In the genomic region with DNA sequence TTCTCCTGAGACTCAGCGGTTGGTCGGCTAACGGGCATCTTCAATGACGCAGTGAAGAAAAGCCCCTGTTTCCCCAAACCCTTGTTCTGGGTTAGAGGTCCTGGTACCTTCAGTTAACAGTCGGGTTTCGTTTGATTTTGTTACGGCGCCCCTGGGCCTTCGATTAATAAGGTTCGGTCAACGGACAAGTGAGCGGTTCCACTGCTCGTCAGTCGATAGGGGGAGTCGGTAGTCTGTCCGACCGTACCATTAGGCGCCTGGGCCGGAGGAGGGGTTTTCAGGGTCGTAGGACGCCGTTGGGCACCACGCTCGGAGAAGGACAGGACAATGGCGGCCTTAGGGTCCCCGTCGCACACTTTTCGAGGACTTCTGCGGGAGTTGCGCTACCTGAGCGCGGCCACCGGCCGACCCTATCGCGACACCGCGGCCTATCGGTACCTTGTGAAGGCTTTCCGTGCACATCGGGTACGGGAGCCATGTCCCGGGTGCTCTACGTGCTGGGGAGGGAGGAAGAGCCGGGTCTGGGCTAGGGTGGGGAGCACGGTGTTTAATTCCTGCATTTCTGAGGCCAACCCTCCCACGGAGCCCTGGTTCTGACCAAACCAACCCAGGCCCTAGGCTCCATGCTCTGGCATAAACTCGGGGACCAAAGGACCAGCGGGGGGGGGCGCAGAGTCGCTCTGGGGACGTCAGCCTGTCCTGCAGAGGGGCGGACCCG, we compare ENCODE assay signal across 1 cellular context.
A peak's percentile ranks its signal among the peaks of the same experiment; 100 is the strongest.
TF ChIP-seq lines count a peak whose summit lies in the region.

A gene with protein sequence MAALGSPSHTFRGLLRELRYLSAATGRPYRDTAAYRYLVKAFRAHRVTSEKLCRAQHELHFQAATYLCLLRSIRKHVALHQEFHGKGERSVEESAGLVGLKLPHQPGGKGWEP (plus strand): TSS at position 280 of the 718 bp plus-strand sequence. CDS start 48 bp downstream, at position 328.

TF ChIP-seq in K562, 482 proteins besides CTCF, POLR2A, EP300 and RAD21 (continued from another document and continues in another):
- TF ChIP-seq, protein P1, sequence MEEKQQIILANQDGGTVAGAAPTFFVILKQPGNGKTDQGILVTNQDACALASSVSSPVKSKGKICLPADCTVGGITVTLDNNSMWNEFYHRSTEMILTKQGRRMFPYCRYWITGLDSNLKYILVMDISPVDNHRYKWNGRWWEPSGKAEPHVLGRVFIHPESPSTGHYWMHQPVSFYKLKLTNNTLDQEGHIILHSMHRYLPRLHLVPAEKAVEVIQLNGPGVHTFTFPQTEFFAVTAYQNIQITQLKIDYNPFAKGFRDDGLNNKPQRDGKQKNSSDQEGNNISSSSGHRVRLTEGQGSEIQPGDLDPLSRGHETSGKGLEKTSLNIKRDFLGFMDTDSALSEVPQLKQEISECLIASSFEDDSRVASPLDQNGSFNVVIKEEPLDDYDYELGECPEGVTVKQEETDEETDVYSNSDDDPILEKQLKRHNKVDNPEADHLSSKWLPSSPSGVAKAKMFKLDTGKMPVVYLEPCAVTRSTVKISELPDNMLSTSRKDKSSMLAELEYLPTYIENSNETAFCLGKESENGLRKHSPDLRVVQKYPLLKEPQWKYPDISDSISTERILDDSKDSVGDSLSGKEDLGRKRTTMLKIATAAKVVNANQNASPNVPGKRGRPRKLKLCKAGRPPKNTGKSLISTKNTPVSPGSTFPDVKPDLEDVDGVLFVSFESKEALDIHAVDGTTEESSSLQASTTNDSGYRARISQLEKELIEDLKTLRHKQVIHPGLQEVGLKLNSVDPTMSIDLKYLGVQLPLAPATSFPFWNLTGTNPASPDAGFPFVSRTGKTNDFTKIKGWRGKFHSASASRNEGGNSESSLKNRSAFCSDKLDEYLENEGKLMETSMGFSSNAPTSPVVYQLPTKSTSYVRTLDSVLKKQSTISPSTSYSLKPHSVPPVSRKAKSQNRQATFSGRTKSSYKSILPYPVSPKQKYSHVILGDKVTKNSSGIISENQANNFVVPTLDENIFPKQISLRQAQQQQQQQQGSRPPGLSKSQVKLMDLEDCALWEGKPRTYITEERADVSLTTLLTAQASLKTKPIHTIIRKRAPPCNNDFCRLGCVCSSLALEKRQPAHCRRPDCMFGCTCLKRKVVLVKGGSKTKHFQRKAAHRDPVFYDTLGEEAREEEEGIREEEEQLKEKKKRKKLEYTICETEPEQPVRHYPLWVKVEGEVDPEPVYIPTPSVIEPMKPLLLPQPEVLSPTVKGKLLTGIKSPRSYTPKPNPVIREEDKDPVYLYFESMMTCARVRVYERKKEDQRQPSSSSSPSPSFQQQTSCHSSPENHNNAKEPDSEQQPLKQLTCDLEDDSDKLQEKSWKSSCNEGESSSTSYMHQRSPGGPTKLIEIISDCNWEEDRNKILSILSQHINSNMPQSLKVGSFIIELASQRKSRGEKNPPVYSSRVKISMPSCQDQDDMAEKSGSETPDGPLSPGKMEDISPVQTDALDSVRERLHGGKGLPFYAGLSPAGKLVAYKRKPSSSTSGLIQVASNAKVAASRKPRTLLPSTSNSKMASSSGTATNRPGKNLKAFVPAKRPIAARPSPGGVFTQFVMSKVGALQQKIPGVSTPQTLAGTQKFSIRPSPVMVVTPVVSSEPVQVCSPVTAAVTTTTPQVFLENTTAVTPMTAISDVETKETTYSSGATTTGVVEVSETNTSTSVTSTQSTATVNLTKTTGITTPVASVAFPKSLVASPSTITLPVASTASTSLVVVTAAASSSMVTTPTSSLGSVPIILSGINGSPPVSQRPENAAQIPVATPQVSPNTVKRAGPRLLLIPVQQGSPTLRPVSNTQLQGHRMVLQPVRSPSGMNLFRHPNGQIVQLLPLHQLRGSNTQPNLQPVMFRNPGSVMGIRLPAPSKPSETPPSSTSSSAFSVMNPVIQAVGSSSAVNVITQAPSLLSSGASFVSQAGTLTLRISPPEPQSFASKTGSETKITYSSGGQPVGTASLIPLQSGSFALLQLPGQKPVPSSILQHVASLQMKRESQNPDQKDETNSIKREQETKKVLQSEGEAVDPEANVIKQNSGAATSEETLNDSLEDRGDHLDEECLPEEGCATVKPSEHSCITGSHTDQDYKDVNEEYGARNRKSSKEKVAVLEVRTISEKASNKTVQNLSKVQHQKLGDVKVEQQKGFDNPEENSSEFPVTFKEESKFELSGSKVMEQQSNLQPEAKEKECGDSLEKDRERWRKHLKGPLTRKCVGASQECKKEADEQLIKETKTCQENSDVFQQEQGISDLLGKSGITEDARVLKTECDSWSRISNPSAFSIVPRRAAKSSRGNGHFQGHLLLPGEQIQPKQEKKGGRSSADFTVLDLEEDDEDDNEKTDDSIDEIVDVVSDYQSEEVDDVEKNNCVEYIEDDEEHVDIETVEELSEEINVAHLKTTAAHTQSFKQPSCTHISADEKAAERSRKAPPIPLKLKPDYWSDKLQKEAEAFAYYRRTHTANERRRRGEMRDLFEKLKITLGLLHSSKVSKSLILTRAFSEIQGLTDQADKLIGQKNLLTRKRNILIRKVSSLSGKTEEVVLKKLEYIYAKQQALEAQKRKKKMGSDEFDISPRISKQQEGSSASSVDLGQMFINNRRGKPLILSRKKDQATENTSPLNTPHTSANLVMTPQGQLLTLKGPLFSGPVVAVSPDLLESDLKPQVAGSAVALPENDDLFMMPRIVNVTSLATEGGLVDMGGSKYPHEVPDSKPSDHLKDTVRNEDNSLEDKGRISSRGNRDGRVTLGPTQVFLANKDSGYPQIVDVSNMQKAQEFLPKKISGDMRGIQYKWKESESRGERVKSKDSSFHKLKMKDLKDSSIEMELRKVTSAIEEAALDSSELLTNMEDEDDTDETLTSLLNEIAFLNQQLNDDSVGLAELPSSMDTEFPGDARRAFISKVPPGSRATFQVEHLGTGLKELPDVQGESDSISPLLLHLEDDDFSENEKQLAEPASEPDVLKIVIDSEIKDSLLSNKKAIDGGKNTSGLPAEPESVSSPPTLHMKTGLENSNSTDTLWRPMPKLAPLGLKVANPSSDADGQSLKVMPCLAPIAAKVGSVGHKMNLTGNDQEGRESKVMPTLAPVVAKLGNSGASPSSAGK (IDR thresholded peaks at IDR 0.05), result no peak
- no peak for TF ChIP-seq RHOXF2B (CRISPR knock-in tag; conservative IDR thresholded peaks at IDR 0.05)
- no peak for TF ChIP-seq ZNF146 (CRISPR knock-in tag; IDR thresholded peaks at IDR 0.05; ENCODE audit: unreplicated experiment)
- TF ChIP-seq, protein P2, sequence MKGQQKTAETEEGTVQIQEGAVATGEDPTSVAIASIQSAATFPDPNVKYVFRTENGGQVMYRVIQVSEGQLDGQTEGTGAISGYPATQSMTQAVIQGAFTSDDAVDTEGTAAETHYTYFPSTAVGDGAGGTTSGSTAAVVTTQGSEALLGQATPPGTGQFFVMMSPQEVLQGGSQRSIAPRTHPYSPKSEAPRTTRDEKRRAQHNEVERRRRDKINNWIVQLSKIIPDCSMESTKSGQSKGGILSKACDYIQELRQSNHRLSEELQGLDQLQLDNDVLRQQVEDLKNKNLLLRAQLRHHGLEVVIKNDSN (CRISPR knock-in tag; IDR thresholded peaks at IDR 0.05), result no peak; the same call in 1 of the 2 replicates
- no peak for TF ChIP-seq WHSC1 (IDR thresholded peaks at IDR 0.05; ENCODE audit: low read length)
- TF ChIP-seq, protein P3, sequence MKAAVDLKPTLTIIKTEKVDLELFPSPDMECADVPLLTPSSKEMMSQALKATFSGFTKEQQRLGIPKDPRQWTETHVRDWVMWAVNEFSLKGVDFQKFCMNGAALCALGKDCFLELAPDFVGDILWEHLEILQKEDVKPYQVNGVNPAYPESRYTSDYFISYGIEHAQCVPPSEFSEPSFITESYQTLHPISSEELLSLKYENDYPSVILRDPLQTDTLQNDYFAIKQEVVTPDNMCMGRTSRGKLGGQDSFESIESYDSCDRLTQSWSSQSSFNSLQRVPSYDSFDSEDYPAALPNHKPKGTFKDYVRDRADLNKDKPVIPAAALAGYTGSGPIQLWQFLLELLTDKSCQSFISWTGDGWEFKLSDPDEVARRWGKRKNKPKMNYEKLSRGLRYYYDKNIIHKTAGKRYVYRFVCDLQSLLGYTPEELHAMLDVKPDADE (conservative IDR thresholded peaks at IDR 0.05; ENCODE audit: control insufficient read depth, low read depth, low read length), result peak; percentile 79; the same call in 1 of the 2 replicates
- TF ChIP-seq PML (IDR thresholded peaks at IDR 0.05; ENCODE audit: low read length), result peak; percentile 94
- TF ChIP-seq, protein P4, sequence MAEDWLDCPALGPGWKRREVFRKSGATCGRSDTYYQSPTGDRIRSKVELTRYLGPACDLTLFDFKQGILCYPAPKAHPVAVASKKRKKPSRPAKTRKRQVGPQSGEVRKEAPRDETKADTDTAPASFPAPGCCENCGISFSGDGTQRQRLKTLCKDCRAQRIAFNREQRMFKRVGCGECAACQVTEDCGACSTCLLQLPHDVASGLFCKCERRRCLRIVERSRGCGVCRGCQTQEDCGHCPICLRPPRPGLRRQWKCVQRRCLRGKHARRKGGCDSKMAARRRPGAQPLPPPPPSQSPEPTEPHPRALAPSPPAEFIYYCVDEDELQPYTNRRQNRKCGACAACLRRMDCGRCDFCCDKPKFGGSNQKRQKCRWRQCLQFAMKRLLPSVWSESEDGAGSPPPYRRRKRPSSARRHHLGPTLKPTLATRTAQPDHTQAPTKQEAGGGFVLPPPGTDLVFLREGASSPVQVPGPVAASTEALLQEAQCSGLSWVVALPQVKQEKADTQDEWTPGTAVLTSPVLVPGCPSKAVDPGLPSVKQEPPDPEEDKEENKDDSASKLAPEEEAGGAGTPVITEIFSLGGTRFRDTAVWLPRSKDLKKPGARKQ (CRISPR knock-in tag; IDR thresholded peaks at IDR 0.05), result no peak
- no peak for TF ChIP-seq ZNF41 (CRISPR knock-in tag; conservative IDR thresholded peaks at IDR 0.05)
- peak; percentile 97 for TF ChIP-seq FOXK1 (CRISPR knock-in tag; IDR thresholded peaks at IDR 0.05; ENCODE audit: borderline replicate concordance)
- TF ChIP-seq HDAC2 (IDR thresholded peaks at IDR 0.05), result no peak; the same call in 1 of the 2 replicates
- TF ChIP-seq MTF1 (CRISPR knock-in tag; IDR thresholded peaks at IDR 0.05; ENCODE audit: borderline replicate concordance), result no peak
- TF ChIP-seq L3MBTL2 (IDR thresholded peaks at IDR 0.05), result peak; percentile 45
- no peak for TF ChIP-seq SPI1 (IDR thresholded peaks at IDR 0.05; ENCODE audit: borderline replicate concordance, low read depth, low read length)
- TF ChIP-seq, protein P5, sequence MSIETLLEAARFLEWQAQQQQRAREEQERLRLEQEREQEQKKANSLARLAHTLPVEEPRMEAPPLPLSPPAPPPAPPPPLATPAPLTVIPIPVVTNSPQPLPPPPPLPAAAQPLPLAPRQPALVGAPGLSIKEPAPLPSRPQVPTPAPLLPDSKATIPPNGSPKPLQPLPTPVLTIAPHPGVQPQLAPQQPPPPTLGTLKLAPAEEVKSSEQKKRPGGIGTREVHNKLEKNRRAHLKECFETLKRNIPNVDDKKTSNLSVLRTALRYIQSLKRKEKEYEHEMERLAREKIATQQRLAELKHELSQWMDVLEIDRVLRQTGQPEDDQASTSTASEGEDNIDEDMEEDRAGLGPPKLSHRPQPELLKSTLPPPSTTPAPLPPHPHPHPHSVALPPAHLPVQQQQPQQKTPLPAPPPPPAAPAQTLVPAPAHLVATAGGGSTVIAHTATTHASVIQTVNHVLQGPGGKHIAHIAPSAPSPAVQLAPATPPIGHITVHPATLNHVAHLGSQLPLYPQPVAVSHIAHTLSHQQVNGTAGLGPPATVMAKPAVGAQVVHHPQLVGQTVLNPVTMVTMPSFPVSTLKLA (conservative IDR thresholded peaks at IDR 0.05), result peak; percentile 80 to 87
- peak; percentile 97 for TF ChIP-seq CREB1 (IDR thresholded peaks at IDR 0.05)
- peak; percentile 94 for TF ChIP-seq CREB1 (CRISPR knock-in tag; IDR thresholded peaks at IDR 0.05)
- TF ChIP-seq ERF (CRISPR knock-in tag; IDR thresholded peaks at IDR 0.05), result 0 out of 2 replicates have a peak, but pooled peaks have one; percentile 31
- TF ChIP-seq POU5F1 (IDR thresholded peaks at IDR 0.05; ENCODE audit: borderline replicate concordance, low read depth, low read length, partially characterized antibody), result no peak
- no peak; a peak in 1 of 4 replicates for TF ChIP-seq KDM4B (IDR thresholded peaks at IDR 0.05; ENCODE audit: borderline replicate concordance in 2 of 2, low read depth in 1 of 2)
- TF ChIP-seq, protein P6, sequence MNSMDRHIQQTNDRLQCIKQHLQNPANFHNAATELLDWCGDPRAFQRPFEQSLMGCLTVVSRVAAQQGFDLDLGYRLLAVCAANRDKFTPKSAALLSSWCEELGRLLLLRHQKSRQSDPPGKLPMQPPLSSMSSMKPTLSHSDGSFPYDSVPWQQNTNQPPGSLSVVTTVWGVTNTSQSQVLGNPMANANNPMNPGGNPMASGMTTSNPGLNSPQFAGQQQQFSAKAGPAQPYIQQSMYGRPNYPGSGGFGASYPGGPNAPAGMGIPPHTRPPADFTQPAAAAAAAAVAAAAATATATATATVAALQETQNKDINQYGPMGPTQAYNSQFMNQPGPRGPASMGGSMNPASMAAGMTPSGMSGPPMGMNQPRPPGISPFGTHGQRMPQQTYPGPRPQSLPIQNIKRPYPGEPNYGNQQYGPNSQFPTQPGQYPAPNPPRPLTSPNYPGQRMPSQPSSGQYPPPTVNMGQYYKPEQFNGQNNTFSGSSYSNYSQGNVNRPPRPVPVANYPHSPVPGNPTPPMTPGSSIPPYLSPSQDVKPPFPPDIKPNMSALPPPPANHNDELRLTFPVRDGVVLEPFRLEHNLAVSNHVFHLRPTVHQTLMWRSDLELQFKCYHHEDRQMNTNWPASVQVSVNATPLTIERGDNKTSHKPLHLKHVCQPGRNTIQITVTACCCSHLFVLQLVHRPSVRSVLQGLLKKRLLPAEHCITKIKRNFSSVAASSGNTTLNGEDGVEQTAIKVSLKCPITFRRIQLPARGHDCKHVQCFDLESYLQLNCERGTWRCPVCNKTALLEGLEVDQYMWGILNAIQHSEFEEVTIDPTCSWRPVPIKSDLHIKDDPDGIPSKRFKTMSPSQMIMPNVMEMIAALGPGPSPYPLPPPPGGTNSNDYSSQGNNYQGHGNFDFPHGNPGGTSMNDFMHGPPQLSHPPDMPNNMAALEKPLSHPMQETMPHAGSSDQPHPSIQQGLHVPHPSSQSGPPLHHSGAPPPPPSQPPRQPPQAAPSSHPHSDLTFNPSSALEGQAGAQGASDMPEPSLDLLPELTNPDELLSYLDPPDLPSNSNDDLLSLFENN (IDR thresholded peaks at IDR 0.05; ENCODE audit: low read depth in 2 of 2, low read length in 2 of 2), result peak in 1 of 2 experiments; percentile 52; a peak in 2 of 4 replicates
- no peak for TF ChIP-seq KDM1A (IDR thresholded peaks at IDR 0.05)
- TF ChIP-seq, protein P7, sequence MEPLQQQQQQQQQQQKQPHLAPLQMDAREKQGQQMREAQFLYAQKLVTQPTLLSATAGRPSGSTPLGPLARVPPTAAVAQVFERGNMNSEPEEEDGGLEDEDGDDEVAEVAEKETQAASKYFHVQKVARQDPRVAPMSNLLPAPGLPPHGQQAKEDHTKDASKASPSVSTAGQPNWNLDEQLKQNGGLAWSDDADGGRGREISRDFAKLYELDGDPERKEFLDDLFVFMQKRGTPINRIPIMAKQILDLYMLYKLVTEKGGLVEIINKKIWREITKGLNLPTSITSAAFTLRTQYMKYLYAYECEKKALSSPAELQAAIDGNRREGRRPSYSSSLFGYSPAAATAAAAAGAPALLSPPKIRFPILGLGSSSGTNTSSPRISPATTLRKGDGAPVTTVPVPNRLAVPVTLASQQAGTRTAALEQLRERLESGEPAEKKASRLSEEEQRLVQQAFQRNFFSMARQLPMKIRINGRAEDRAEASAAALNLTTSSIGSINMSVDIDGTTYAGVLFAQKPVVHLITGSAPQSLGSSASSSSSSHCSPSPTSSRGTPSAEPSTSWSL (CRISPR knock-in tag; IDR thresholded peaks at IDR 0.05; ENCODE audit: borderline replicate concordance), result peak; percentile 81; the same call in 1 of the 2 replicates
- no peak; the same call in none of the 2 replicates for TF ChIP-seq ETV5 (CRISPR knock-in tag; IDR thresholded peaks at IDR 0.05; ENCODE audit: low read depth)
- peak; percentile 87 for TF ChIP-seq ZBTB17 (CRISPR knock-in tag; IDR thresholded peaks at IDR 0.05)
- peak; percentile 82; the same call in 1 of the 2 replicates for TF ChIP-seq ZNF830 (CRISPR knock-in tag; IDR thresholded peaks at IDR 0.05)
- no peak for TF ChIP-seq ZC3H11A (IDR thresholded peaks at IDR 0.05; ENCODE audit: low read depth, low read length)
- TF ChIP-seq SNRNP70 (optimal IDR thresholded peaks at IDR 0.05; ENCODE audit: low read depth, low read length), result no peak
- TF ChIP-seq BRD9 (IDR thresholded peaks at IDR 0.05; ENCODE audit: low read depth, partially characterized antibody), result peak; percentile 76
